8 cellular contexts compared by ENCODE assay signal in genomic region chr5:115602585-115603125, GRCh38. TPM values are rescaled to one million over a fixed set of nuclear protein-coding genes. Genes with fewer than 3 reads are reported as not detected.
DNase-seq lines count a peak whose midpoint lies in the region; ATAC-seq and TF ChIP-seq lines count a peak whose summit lies in the region.

No MANE protein-coding gene starts in this region.

- no peak for TF ChIP-seq POLR2A in upper lobe of left lung (IDR thresholded peaks at IDR 0.05)

- H3K27ac Mint-ChIP-seq in activated CD4-positive, alpha-beta T cell treated with anti-CD3 and anti-CD28 coated beads for 36 hours = peak overlapping the region; percentile 86
- peak overlapping the region; percentile 44 to 95 (median 83) for H3K27ac Mint-ChIP-seq in brain

- H3K9me3 ChIP-seq in liver (ENCODE audit: control insufficient read depth in 4 of 4, low read length in 3 of 4) (no peaks in the 10 kb centered on the region), upper lobe of left lung (no peaks in the 10 kb centered on the region)

- peaks cover 37% of the 10 kb centered on the region for H3K4me1 Mint-ChIP-seq in activated CD4-positive, alpha-beta T cell treated with anti-CD3 and anti-CD28 coated beads for 36 hours
- H3K4me1 Mint-ChIP-seq in brain = peaks cover 24% of the 10 kb centered on the region

- DNase-seq in activated CD4-positive, alpha-beta T cell treated with anti-CD3 and anti-CD28 coated beads for 36 hours = no peak
- DNase-seq in activated CD4-positive, alpha-beta T cell treated with anti-CD3 and anti-CD28 coated beads, Interleukin-2, amount 50 U/mL, for 1 hour = no peak
- DNase-seq in upper lobe of left lung (no peak), NCI-H187 treated with DMSO at 0.1 percent for 48 hours (lab: John Stamatoyannopoulos, UW) (no peak), NCI-H128 (lab: John Stamatoyannopoulos, UW; ENCODE audit: unreplicated experiment) (no peak)

- 50% methylated on average over 11 of the region's 11 CpGs for WGBS in liver
- WGBS in upper lobe of left lung, 2 donors = 45 to 50% methylated on average over 11 of the region's 11 CpGs

- peak overlapping the region; percentile 55 to 64 for H3K9ac ChIP-seq in liver (ENCODE audit: low read depth in 1 of 2, low read length in 2 of 2)

- peaks cover 0 to 1% (median 0%) of the 10 kb centered on the region in 4 donors for H3K36me3 ChIP-seq in liver (ENCODE audit: control insufficient read depth in 4 of 4, insufficient read depth in 3 of 4, low read depth in 1 of 4, low read length in 3 of 4)
- no peaks in the 10 kb centered on the region for H3K36me3 ChIP-seq in upper lobe of left lung

- H3K4me1 ChIP-seq in liver (ENCODE audit: control insufficient read depth in 4 of 4, insufficient read depth in 4 of 4, low read length in 3 of 4) (peaks cover 0 to 19% (median 7%) of the 10 kb centered on the region in 4 donors), upper lobe of left lung (peaks cover 21 to 34% (median 28%) of the 10 kb centered on the region in 4 donors)

- CTCF ChIA-PET in activated CD4-positive, alpha-beta T cell treated with anti-CD3 and anti-CD28 coated beads for 36 hours (lab: Charles Lee) = interaction anchor here (0.7 kb wide), 1 partner anchor 340 kb away, joined by 3 read pairs; the partner anchor contains the start of gene PGGT1B

- H3K4me3 Mint-ChIP-seq in activated CD4-positive, alpha-beta T cell treated with anti-CD3 and anti-CD28 coated beads for 36 hours = peak overlapping the region; percentile 61
- H3K4me3 Mint-ChIP-seq in brain = peak overlapping the region; percentile 63 to 88 (median 73)

- TF ChIP-seq RAD21 in liver (IDR thresholded peaks at IDR 0.05) = no peak

- intact Hi-C loops in activated CD4-positive, alpha-beta T cell treated with anti-CD3 and anti-CD28 coated beads for 36 hours (cut with DNase I, micrococcal nuclease) = loop anchor here (1.0 to 2.0 kb wide), 3 partner anchors 22 to 58 kb away; partner anchors contain the start of gene FEM1C (in 1 of the 2)

- POLR2A ChIA-PET in activated CD4-positive, alpha-beta T cell treated with anti-CD3 and anti-CD28 coated beads for 36 hours (lab: Charles Lee) = interaction anchor here (0.9 to 1.5 kb wide), 2 partner anchors 22 to 76 kb away, joined by 3 read pairs; no protein-coding TSS in a partner anchor

- ATAC-seq in activated CD4-positive, alpha-beta T cell treated with anti-CD3 and anti-CD28 coated beads for 36 hours = no peak
- ATAC-seq in HG03457 (IDR thresholded peaks at IDR 0.05; ENCODE audit: unreplicated experiment) = peak; percentile 10
- ATAC-seq in upper lobe of left lung (ENCODE audit: low FRiP score in 2 of 2) = peak; percentile 25

- H3K27me3 Mint-ChIP-seq in activated CD4-positive, alpha-beta T cell treated with anti-CD3 and anti-CD28 coated beads for 36 hours = no peaks in the 10 kb centered on the region
- H3K27me3 Mint-ChIP-seq in brain = peaks cover 2% of the 10 kb centered on the region

- H3K9me3 Mint-ChIP-seq in activated CD4-positive, alpha-beta T cell treated with anti-CD3 and anti-CD28 coated beads for 36 hours (ENCODE audit: low read depth) = no peaks in the 10 kb centered on the region
- peaks cover 1 to 9% (median 2%) of the 10 kb centered on the region in 5 experiments for H3K9me3 Mint-ChIP-seq in brain

- H3K27me3 ChIP-seq in liver (ENCODE audit: control insufficient read depth in 4 of 4, insufficient read depth in 4 of 4, low read length in 3 of 4) = no peaks in the 10 kb centered on the region
- H3K27me3 ChIP-seq in upper lobe of left lung = no peaks in the 10 kb centered on the region

- peaks cover 29% of the 10 kb centered on the region for H3K36me3 Mint-ChIP-seq in activated CD4-positive, alpha-beta T cell treated with anti-CD3 and anti-CD28 coated beads for 36 hours (ENCODE audit: low read depth)
- peaks cover 39% of the 10 kb centered on the region for H3K36me3 Mint-ChIP-seq in brain

- no peak for TF ChIP-seq EP300 in upper lobe of left lung (IDR thresholded peaks at IDR 0.05)

- H3K4me3 ChIP-seq in liver (ENCODE audit: low read depth in 1 of 3, low read length in 3 of 3) = peak overlapping the region; percentile 69 to 85 (median 78)
- peak overlapping the region in 3 of 4 donors; percentile 61 to 82 (median 79) for H3K4me3 ChIP-seq in upper lobe of left lung

- H3K27ac ChIP-seq in liver (ENCODE audit: low read depth in 1 of 2, low read length in 2 of 2) = peak overlapping the region; percentile 95 to 97
- H3K27ac ChIP-seq in upper lobe of left lung = peak overlapping the region; percentile 89 to 95 (median 90)

- TF ChIP-seq CTCF in brain (conservative IDR thresholded peaks at IDR 0.05) (no peak), liver (IDR thresholded peaks at IDR 0.05; ENCODE audit: low read depth, low read length, missing input control) (no peak), upper lobe of left lung (IDR thresholded peaks at IDR 0.05) (no peak)

TF ChIP-seq in liver, 16 proteins besides CTCF, POLR2A, EP300 and RAD21:
- no peak for TF ChIP-seq FOXA1 (IDR thresholded peaks at IDR 0.05)
- TF ChIP-seq HNF4A (conservative IDR thresholded peaks at IDR 0.05) = peak in 1 of 2 donors; percentile 16
- peak; percentile 61 for TF ChIP-seq NR2F2 (IDR thresholded peaks at IDR 0.05)
- no peak for TF ChIP-seq TAF1 (conservative IDR thresholded peaks at IDR 0.05)
- TF ChIP-seq GABPA (IDR thresholded peaks at IDR 0.05 in 1 of 2, conservative IDR thresholded peaks at IDR 0.05 in 1 of 2) = no peak
- peak; percentile 24 for TF ChIP-seq YY1 (IDR thresholded peaks at IDR 0.05)
- peak; percentile 11 for TF ChIP-seq FOXA2 (IDR thresholded peaks at IDR 0.05)

RNA-seq across cellular contexts. Expression of gene TICAM2, which starts 0.4 kb away (rescaled TPM):
- total RNA-seq in activated CD4-positive, alpha-beta T cell treated with anti-CD3 and anti-CD28 coated beads for 36 hours = 1 to 10 TPM in 1 of 2 experiments, under 1 TPM in 1; 0.87 to 1.7 TPM
- not detected for polyA plus RNA-seq in brain (ENCODE audit: insufficient read depth, low read depth, low replicate concordance)
- total RNA-seq in liver = 1 to 10 TPM in 1 of 2 donors, under 1 TPM in 1; 0.59 to 1.3 TPM
- 1 to 10 TPM in 1 of 2 donors, under 1 TPM in 1; 0.50 to 1.5 TPM for polyA plus RNA-seq in liver
- total RNA-seq in upper lobe of left lung = 1 to 10 TPM in 4 of 6 donors, under 1 TPM in 2; 0.30 to 6.7 (median 1.8) TPM

RNA-seq across cellular contexts. Expression of gene TMED7, which starts 23.2 kb away (rescaled TPM):
- 10 to 100 TPM; 31.4 to 36.8 TPM for total RNA-seq in activated CD4-positive, alpha-beta T cell treated with anti-CD3 and anti-CD28 coated beads for 36 hours
- polyA plus RNA-seq in brain (ENCODE audit: insufficient read depth, low read depth, low replicate concordance) (14.8 TPM), liver (10 to 100 TPM; 43.4 to 54.5 TPM)
- total RNA-seq in liver (100 to 1,000 TPM in 1 of 2 donors, 10 to 100 TPM in 1; 77.0 to 140 TPM), upper lobe of left lung (100 to 1,000 TPM in 3 of 6 donors, 10 to 100 TPM in 3; 16.8 to 116 (median 99.6) TPM)

RNA-seq across cellular contexts. Expression of gene FEM1C, which starts 58.1 kb away (rescaled TPM):
- total RNA-seq in activated CD4-positive, alpha-beta T cell treated with anti-CD3 and anti-CD28 coated beads for 36 hours = 10 to 100 TPM; 15.8 to 15.9 TPM
- 4.4 TPM for polyA plus RNA-seq in brain (ENCODE audit: insufficient read depth, low read depth, low replicate concordance)
- total RNA-seq in liver = 10 to 100 TPM; 13.2 to 14.3 TPM
- 1 to 10 TPM; 3.4 to 4.3 TPM for polyA plus RNA-seq in liver
- total RNA-seq in upper lobe of left lung = 10 to 100 TPM in 5 of 6 donors, 1 to 10 TPM in 1; 9.7 to 39.8 (median 24.5) TPM
